1 cellular context compared by ENCODE assay signal in genomic region chr20:18657575-18657974, GRCh38.
TF ChIP-seq lines count a peak whose summit lies in the region.

No MANE protein-coding gene starts in this region.

TF ChIP-seq in HepG2, 621 proteins besides CTCF, POLR2A, EP300 and RAD21 (continued from another document):
- no peak for TF ChIP-seq THAP9 (CRISPR knock-in tag; IDR thresholded peaks at IDR 0.05; ENCODE audit: borderline replicate concordance)
